9 cellular contexts compared by ENCODE assay signal in the genomic region with DNA sequence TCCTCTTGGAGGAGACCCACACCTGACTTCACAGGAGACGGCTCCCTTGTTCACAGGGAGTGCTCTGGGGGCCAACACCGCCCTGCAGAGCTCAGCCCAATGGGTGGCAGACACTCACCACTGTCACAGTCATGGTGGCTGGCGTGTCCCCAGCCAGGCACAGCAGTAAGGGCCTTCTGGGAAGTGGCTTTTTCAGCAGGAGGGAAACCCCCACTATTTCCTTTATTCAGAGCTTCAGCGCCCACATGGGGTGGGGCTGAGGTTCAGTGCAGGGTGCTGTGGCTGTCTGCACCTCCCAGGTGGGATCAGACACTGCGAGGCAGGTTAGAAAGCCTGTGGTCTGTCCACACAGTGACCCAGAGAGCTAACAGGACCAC. TPM values are rescaled to one million over a fixed set of nuclear protein-coding genes. Genes with fewer than 3 reads are reported as not detected.
DNase-seq lines count a peak whose midpoint lies in the region; ATAC-seq and TF ChIP-seq lines count a peak whose summit lies in the region.
"Had no signal": no experiment of that assay in that cellular context is flagged by ENCODE, and none has a peak within 500 bp of the region (broad histone marks: within the 10 kb centered on the region; RNA-seq: fewer than 3 reads in every experiment).

No MANE protein-coding gene starts in this region.

- TF ChIP-seq CTCF in GM20000 (IDR thresholded peaks at IDR 0.05; ENCODE audit: extremely low read depth, missing control alignments) (no peak), gastroesophageal sphincter (IDR thresholded peaks at IDR 0.05) (no peak)

- TF ChIP-seq EP300 in gastroesophageal sphincter (IDR thresholded peaks at IDR 0.05) = no peak

- no peak for TF ChIP-seq POLR2A in gastroesophageal sphincter (IDR thresholded peaks at IDR 0.05)

- peaks cover 0 to 23% (median 13%) of the 10 kb centered on the region in 3 donors for H3K4me1 ChIP-seq in gastroesophageal sphincter

- no peaks in the 10 kb centered on the region for H3K27me3 ChIP-seq in gastroesophageal sphincter
- H3K27me3 ChIP-seq: cardiac muscle cell had no signal

- no peak overlapping the region for H3K4me3 ChIP-seq in gastroesophageal sphincter
- H3K4me3 ChIP-seq: cardiac muscle cell had no signal

- peaks cover 0 to 63% of the 10 kb centered on the region in 2 donors for H3K36me3 ChIP-seq in gastroesophageal sphincter

- ATAC-seq in gastroesophageal sphincter = no peak
- ATAC-seq in GM18861 (IDR thresholded peaks at IDR 0.05; ENCODE audit: unreplicated experiment) = no peak

- H3K9me3 ChIP-seq in gastroesophageal sphincter = no peaks in the 10 kb centered on the region

- DNase-seq in GM20000 (ENCODE audit: low spot score) (peak; percentile 82), LoVo (ENCODE audit: low spot score) (no peak), KG1 (lab: John Stamatoyannopoulos, UW) (no peak)
- DNase-seq in activated CD4-positive, alpha-beta T cell treated with anti-CD3 and anti-CD28 coated beads for 48 hours = peak; percentile 82
- DNase-seq in effector CD4-positive, alpha-beta T cell = peak; percentile 62
- peak; percentile 79 for DNase-seq in stimulated activated CD8-positive, alpha-beta memory T cell treated with anti-CD3 and anti-CD28 coated beads, Interleukin-4, amount 100 ng/mL, for 48 hours

- WGBS in gastroesophageal sphincter (ENCODE audit: low coverage in 1 of 2), 2 donors = 100% methylated on average over 1 of the region's 5 CpGs; no CpG with 5 or more reads in 1 of the 2 donors

- H3K27ac ChIP-seq in gastroesophageal sphincter = no peak overlapping the region
- H3K27ac ChIP-seq: cardiac muscle cell had no signal

RNA-seq across cellular contexts. Expression of gene SNAPC4, which starts 3.6 kb away (rescaled TPM):
- total RNA-seq in gastroesophageal sphincter = 1 to 10 TPM; 3.5 to 8.4 (median 5.5) TPM

RNA-seq across cellular contexts. Expression of gene ENTR1, which starts 6.9 kb away (rescaled TPM):
- 10 to 100 TPM; 26.3 to 55.1 (median 44.0) TPM for total RNA-seq in gastroesophageal sphincter

RNA-seq across cellular contexts. Expression of gene PMPCA, which starts 6.9 kb away (rescaled TPM):
- total RNA-seq in gastroesophageal sphincter = 10 to 100 TPM; 36.4 to 59.3 (median 39.8) TPM

RNA-seq across cellular contexts. Expression of gene CARD9, which starts 30.1 kb away (rescaled TPM):
- total RNA-seq in gastroesophageal sphincter = 1 to 10 TPM; 1.3 to 2.3 (median 1.8) TPM

RNA-seq across cellular contexts. Expression of gene INPP5E, which starts 36.1 kb away (rescaled TPM):
- total RNA-seq in gastroesophageal sphincter = 10 to 100 TPM in 2 of 4 donors, 1 to 10 TPM in 2; 7.2 to 13.1 (median 10.0) TPM

Comparison
In these comparisons a context has a peak if more than half of its experiments do, and no peak if none do; other contexts are left out.
1. DNase-seq: peak in GM20000 (single experiment), activated CD4-positive, alpha-beta T cell treated with anti-CD3 and anti-CD28 coated beads for 48 hours (single experiment), effector CD4-positive, alpha-beta T cell (single experiment) and stimulated activated CD8-positive, alpha-beta memory T cell treated with anti-CD3 and anti-CD28 coated beads, Interleukin-4, amount 100 ng/mL, for 48 hours (single experiment); none in LoVo (single experiment) and KG1 (single experiment).